7 cellular contexts compared by ENCODE assay signal in the genomic region with DNA sequence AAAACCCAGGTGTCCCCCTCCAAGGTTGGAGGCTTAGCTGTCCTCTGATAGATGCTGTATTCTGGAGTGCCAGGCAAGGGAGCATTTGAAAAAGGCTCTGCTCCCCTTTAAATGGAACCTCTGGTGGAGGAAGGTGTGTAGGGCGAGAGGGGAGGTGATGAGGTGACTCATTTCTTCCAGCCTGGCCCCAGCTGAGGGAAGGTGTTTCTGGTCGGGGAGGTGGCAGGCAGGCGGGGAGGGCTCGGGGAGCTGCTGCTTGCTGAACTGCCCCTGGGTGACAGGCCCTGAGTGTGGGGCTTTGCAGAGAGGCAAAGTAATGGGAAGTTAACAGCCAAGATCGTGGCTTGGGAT.
DNase-seq lines count a peak whose midpoint lies in the region; ATAC-seq lines count a peak whose summit lies in the region.

No MANE protein-coding gene starts in this region.

- H3K4me3 Mint-ChIP-seq in activated naive CD8-positive, alpha-beta T cell treated with anti-CD3 and anti-CD28 coated beads, Interleukin-2, amount 50 U/mL, for 24 hours = peak overlapping the region; percentile 76

- H3K36me3 Mint-ChIP-seq in activated naive CD8-positive, alpha-beta T cell treated with anti-CD3 and anti-CD28 coated beads, Interleukin-2, amount 50 U/mL, for 24 hours (ENCODE audit: low read depth) = peaks cover 29% of the 10 kb centered on the region

- peaks cover 2% of the 10 kb centered on the region for H3K27me3 Mint-ChIP-seq in activated naive CD8-positive, alpha-beta T cell treated with anti-CD3 and anti-CD28 coated beads, Interleukin-2, amount 50 U/mL, for 24 hours

- peak; percentile 68 to 88 (median 80) for DNase-seq in T-helper 1 cell
- peak; percentile 86 for DNase-seq in activated naive CD8-positive, alpha-beta T cell treated with anti-CD3 and anti-CD28 coated beads, Interleukin-2, amount 50 U/mL, for 24 hours
- DNase-seq in stimulated activated CD8-positive, alpha-beta memory T cell treated with anti-CD3 and anti-CD28 coated beads, Interleukin-12 subunit alpha, Interleukin-12 subunit beta, amount 100 ng/mL, for 24 hours (ENCODE audit: extremely low read depth) = peak; percentile 68
- DNase-seq in NCI-H748 (lab: John Stamatoyannopoulos, UW; ENCODE audit: unreplicated experiment) = no peak
- DNase-seq in RKO (ENCODE audit: low spot score) = no peak

- H3K27ac Mint-ChIP-seq in activated naive CD8-positive, alpha-beta T cell treated with anti-CD3 and anti-CD28 coated beads, Interleukin-2, amount 50 U/mL, for 24 hours = peak overlapping the region; percentile 96

- no peaks in the 10 kb centered on the region for H3K9me3 Mint-ChIP-seq in activated naive CD8-positive, alpha-beta T cell treated with anti-CD3 and anti-CD28 coated beads, Interleukin-2, amount 50 U/mL, for 24 hours

- H3K4me1 Mint-ChIP-seq in activated naive CD8-positive, alpha-beta T cell treated with anti-CD3 and anti-CD28 coated beads, Interleukin-2, amount 50 U/mL, for 24 hours = peaks cover 94% of the 10 kb centered on the region

- ATAC-seq in GM21786 (IDR thresholded peaks at IDR 0.05; ENCODE audit: unreplicated experiment) (peak; percentile 49), GM19455 (IDR thresholded peaks at IDR 0.05; ENCODE audit: unreplicated experiment) (no peak)
- ATAC-seq in activated naive CD8-positive, alpha-beta T cell treated with anti-CD3 and anti-CD28 coated beads, Interleukin-2, amount 50 U/mL, for 24 hours = peak; percentile 83

Comparison
In these comparisons a context has a peak if more than half of its experiments do, and no peak if none do; other contexts are left out.
1. DNase-seq: peak in T-helper 1 cell (5 of 5), activated naive CD8-positive, alpha-beta T cell treated with anti-CD3 and anti-CD28 coated beads, Interleukin-2, amount 50 U/mL, for 24 hours (single experiment) and stimulated activated CD8-positive, alpha-beta memory T cell treated with anti-CD3 and anti-CD28 coated beads, Interleukin-12 subunit alpha, Interleukin-12 subunit beta, amount 100 ng/mL, for 24 hours (single experiment); none in NCI-H748 (single experiment) and RKO (single experiment).